19 cellular contexts compared by ENCODE assay signal in the genomic region with DNA sequence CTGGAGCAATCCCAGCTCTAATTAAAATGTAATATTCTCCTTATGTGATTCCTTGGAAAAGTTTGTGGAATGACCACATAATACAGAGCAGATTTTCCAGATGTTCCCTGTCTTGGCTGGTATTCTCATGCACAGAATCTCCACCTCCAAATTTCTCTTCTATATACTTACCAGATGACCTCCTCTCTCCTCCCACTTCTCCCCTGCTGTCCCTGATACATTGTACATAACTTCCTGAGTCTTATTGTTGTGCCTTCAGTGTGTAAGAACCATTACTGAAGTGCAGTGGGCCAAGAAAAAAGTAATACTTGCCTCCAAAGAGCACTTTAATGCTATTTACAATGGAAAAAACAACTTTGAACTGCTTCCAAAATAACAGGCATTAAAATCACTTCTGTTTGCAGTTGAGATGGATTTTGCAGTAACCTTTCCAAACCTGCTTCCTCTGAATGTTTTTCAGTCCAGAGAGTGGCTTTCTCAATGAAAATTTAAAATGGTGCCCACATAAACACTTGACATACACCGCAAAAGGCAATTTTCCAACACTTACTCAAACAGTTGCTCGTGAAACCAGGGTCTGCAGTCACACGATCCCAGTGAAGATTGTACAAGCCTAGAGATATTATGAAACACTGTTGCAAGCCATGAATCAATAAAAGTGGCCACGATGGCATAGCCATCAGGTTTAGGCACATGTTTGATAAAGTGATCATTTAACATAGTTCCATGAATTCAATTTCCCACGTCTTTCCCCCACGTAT.
DNase-seq lines count a peak whose midpoint lies in the region; ATAC-seq and TF ChIP-seq lines count a peak whose summit lies in the region.
"Had no signal": no experiment of that assay in that cellular context is flagged by ENCODE, and none has a peak within 500 bp of the region (broad histone marks: within the 10 kb centered on the region; RNA-seq: fewer than 3 reads in every experiment).

No MANE protein-coding gene starts in this region.

- no peak overlapping the region for H3K23ac ChIP-seq in neuronal stem cell (ENCODE audit: low read depth, low read length, poor library complexity)

- no peak for TF ChIP-seq CTCF in HFF-Myc (IDR thresholded peaks at IDR 0.05; ENCODE audit: low read depth, low read length, missing control alignments)

- WGBS in neuronal stem cell (ENCODE audit: extremely low coverage in 2 of 2, insufficient read length in 2 of 2, insufficient replicate concordance in 1 of 2), 2 donors, result 100% methylated on average over 2 of the region's 6 CpGs; no CpG with 5 or more reads in 1 of the 2 donors

- H2AFZ ChIP-seq in neuronal stem cell (ENCODE audit: low read length), result peak overlapping the region; percentile 78

- no peak overlapping the region for H2BK120ac ChIP-seq in neuronal stem cell (ENCODE audit: low read depth, low read length)

- H3K36me3 ChIP-seq in neuronal stem cell (replicated peaks in 1 of 2; ENCODE audit: control insufficient read depth in 2 of 2, insufficient read depth in 2 of 2, low read length in 2 of 2), result no peaks in the 10 kb centered on the region
- H3K36me3 ChIP-seq: WERI-Rb-1 had no signal

- H3K14ac ChIP-seq in neuronal stem cell (ENCODE audit: low read length), result no peak overlapping the region

- no peak overlapping the region for H3K4ac ChIP-seq in neuronal stem cell (ENCODE audit: low read length)

- H3K4me1 ChIP-seq in neuronal stem cell (ENCODE audit: control insufficient read depth in 2 of 2, insufficient read depth in 1 of 2, low read depth in 1 of 2, low read length in 2 of 2), result peaks cover 13% of the 10 kb centered on the region in 2 donors
- H3K4me1 ChIP-seq: psoas muscle had no signal

- H2BK5ac ChIP-seq in neuronal stem cell (ENCODE audit: low read length), result no peak overlapping the region

- DNase-seq in HFF-Myc (ENCODE audit: extremely low read depth, low read depth) (peak; percentile 92), NCI-H2107 treated with DMSO at 0.1 percent for 48 hours (lab: John Stamatoyannopoulos, UW; ENCODE audit: unreplicated experiment) (peak; percentile 88), fibroblast of peridontal ligament (ENCODE audit: extremely low read depth) (peak; percentile 29), neuronal stem cell (ENCODE audit: low spot score) (no peak)
- DNase-seq: activated CD8-positive, alpha-beta memory T cell treated with anti-CD3 and anti-CD28 coated beads for 24 hours; CD4-positive, alpha-beta memory T cell; cerebellar nuclear complex; head of caudate nucleus; MM.1S; NCI-H446; PC-3; psoas muscle; substantia nigra; SW 1271; WERI-Rb-1 had no signal

- H3K4me3 ChIP-seq in HFF-Myc (replicated peaks; ENCODE audit: low read depth, low read length) (no peak overlapping the region), neuronal stem cell (ENCODE audit: low read length in 2 of 2) (no peak overlapping the region)
- H3K4me3 ChIP-seq: psoas muscle had no signal

- H2BK12ac ChIP-seq in neuronal stem cell (ENCODE audit: low read length), result no peak overlapping the region

- H3K18ac ChIP-seq in neuronal stem cell (ENCODE audit: low read length), result no peak overlapping the region

- H2BK15ac ChIP-seq in neuronal stem cell (ENCODE audit: low read length), result no peak overlapping the region

- H3K9ac ChIP-seq in neuronal stem cell (ENCODE audit: low read depth, low read length, poor library complexity), result no peak overlapping the region

- H3K79me1 ChIP-seq in neuronal stem cell (ENCODE audit: low read depth, low read length), result no peaks in the 10 kb centered on the region

- H3K27ac ChIP-seq in neuronal stem cell (replicated peaks; ENCODE audit: low read length), result no peak overlapping the region
- H3K27ac ChIP-seq: psoas muscle, WERI-Rb-1 had no signal

- peaks cover 0 to 3% (median 0%) of the 10 kb centered on the region in 3 experiments for H3K27me3 ChIP-seq in neuronal stem cell (ENCODE audit: control insufficient read depth in 3 of 3, insufficient read depth in 3 of 3, low read depth in 1 of 3, low read length in 3 of 3)

- H3K4me2 ChIP-seq in neuronal stem cell (ENCODE audit: insufficient read depth, low read length, poor library complexity, severe bottlenecking), result no peak overlapping the region

- no peaks in the 10 kb centered on the region for H3K9me3 ChIP-seq in neuronal stem cell (replicated peaks in 1 of 2; ENCODE audit: control insufficient read depth in 2 of 2, insufficient read depth in 1 of 2, low read depth in 1 of 2, low read length in 2 of 2)
- H3K9me3 ChIP-seq: psoas muscle had no signal

- no peak overlapping the region for H2AK5ac ChIP-seq in neuronal stem cell (ENCODE audit: low read depth, low read length)

- H4K8ac ChIP-seq in neuronal stem cell (ENCODE audit: low read depth, low read length), result no peak overlapping the region

- H4K91ac ChIP-seq in neuronal stem cell (ENCODE audit: low read depth, low read length, poor library complexity), result no peak overlapping the region

- ATAC-seq in HG03354 (IDR thresholded peaks at IDR 0.05; ENCODE audit: poor library complexity, severe bottlenecking, unreplicated experiment), result no peak
- ATAC-seq in GM19397 (IDR thresholded peaks at IDR 0.05; ENCODE audit: unreplicated experiment), result no peak
- ATAC-seq in GM18517 (IDR thresholded peaks at IDR 0.05; ENCODE audit: unreplicated experiment), result no peak
- ATAC-seq: activated T-helper 17 cell treated with anti-CD3 and anti-CD28 coated beads, Interleukin-2, amount 50 U/mL, for 72 hours; PC-3 had no signal
